16 cellular contexts compared by ENCODE assay signal in the genomic region with DNA sequence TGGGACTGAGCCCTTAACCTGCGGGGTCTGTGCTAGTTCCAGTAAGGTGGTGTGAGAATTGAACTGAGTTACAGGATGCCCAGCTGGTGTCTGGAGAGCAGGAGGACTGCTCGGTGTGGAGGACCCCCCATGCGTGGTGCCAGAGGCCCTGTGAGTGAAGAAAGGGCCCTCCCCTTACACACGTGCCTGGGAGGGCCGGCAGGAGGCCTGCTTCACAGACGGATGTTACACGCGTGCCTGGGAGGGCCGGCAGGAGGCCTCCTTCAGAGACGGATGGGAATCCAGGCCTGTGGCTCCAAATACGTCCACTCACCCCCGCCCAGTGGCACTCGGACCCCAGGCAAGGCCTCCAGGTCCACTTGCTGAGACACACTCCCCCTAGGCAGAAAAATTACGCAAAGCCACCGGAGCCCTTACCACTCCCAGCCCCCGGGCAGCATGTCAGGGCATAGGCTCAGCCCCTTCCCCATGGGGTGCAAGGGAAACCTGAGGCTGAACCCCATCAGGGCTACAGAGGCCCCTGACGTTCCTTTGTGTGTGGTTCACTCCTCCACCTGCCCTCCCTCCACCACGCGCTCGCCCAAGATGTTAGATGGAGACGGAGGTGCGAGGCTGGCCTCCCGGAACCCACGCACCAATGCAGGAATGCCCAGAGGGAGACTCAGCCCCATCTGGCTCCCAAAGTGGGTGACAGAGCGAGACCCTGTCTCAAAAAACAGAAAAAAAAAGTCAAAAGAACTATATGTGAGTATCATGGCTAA.
"Had no signal": no experiment of that assay in that cellular context is flagged by ENCODE, and none has a peak within 500 bp of the region (broad histone marks: within the 10 kb centered on the region; RNA-seq: fewer than 3 reads in every experiment).

No MANE protein-coding gene starts in this region.

- H3K4me3 ChIP-seq: body of pancreas, tibial artery had no signal

- H3K27ac ChIP-seq: body of pancreas, tibial artery had no signal

- H3K9me3 ChIP-seq: body of pancreas had no signal

- H3K36me3 ChIP-seq: tibial artery had no signal

- H3K27me3 ChIP-seq: body of pancreas had no signal

- ATAC-seq: body of pancreas; effector memory CD8-positive, alpha-beta T cell; left cardiac atrium; stimulated activated naive CD8-positive, alpha-beta T cell treated with anti-CD3 and anti-CD28 coated beads, Interleukin-15, Interleukin-2, amounts not matched to agents 100 U/mL and 50 U/mL, for 24 hours; T-helper 17 cell had no signal

- H3K4me1 ChIP-seq: body of pancreas, tibial artery had no signal

- DNase-seq: activated CD4-positive, alpha-beta memory T cell treated with anti-CD3 and anti-CD28 coated beads, Interleukin-2, amount 10 ng/mL, durations not matched to agents 7 days and 5 days; activated CD4-positive, alpha-beta T cell treated with anti-CD3 and anti-CD28 coated beads for 48 hours; activated CD4-positive, CD25-positive, alpha-beta regulatory T cell; activated gamma-delta T cell treated with Interleukin-2 at 50 U/mL for 16 hours; activated naive CD8-positive, alpha-beta T cell treated with anti-CD3 and anti-CD28 coated beads for 36 hours; activated T-cell treated with anti-CD3 and anti-CD28 coated beads, Interleukin-2, amount 50 U/mL, for 4 hours; body of pancreas; caudate nucleus; effector memory CD8-positive, alpha-beta T cell; left cardiac atrium; nucleus accumbens; stimulated activated CD4-positive, alpha-beta T cell treated with anti-CD3 and anti-CD28 coated beads, Interleukin-2, amount 100 ng/mL, for 24 hours; stimulated activated naive CD8-positive, alpha-beta T cell treated with anti-CD3 and anti-CD28 coated beads, Interleukin-15, Interleukin-2, amounts not matched to agents 100 U/mL and 50 U/mL, for 24 hours; substantia nigra; T-helper 17 cell had no signal
